ENCODE assay signal across 22 cellular contexts in genomic region chr2:95287806-95288205, GRCh38. TPM values are rescaled to one million over a fixed set of nuclear protein-coding genes. Genes with fewer than 3 reads are reported as not detected.
DNase-seq lines count a peak whose midpoint lies in the region; ATAC-seq and TF ChIP-seq lines count a peak whose summit lies in the region.
"Had no signal": no experiment of that assay in that cellular context is flagged by ENCODE, and none has a peak within 500 bp of the region (broad histone marks: within the 10 kb centered on the region; RNA-seq: fewer than 3 reads in every experiment).

No MANE protein-coding gene starts in this region.

- peak; percentile 66 for DNase-seq in DMS 273 (lab: John Stamatoyannopoulos, UW; ENCODE audit: unreplicated experiment)
- no peak for DNase-seq in DMS 273 treated with DMSO at 0.1 percent for 48 hours (lab: John Stamatoyannopoulos, UW)
- peak; percentile 73 for DNase-seq in COLO668 (lab: John Stamatoyannopoulos, UW; ENCODE audit: unreplicated experiment)
- DNase-seq in NCI-H774 (lab: John Stamatoyannopoulos, UW): peak; percentile 5
- DNase-seq in naive thymus-derived CD4-positive, alpha-beta T cell: no peak
- DNase-seq in hepatocyte (ENCODE audit: low spot score): no peak
- DNase-seq in posterior vena cava (ENCODE audit: low spot score): no peak
- DNase-seq: DND-41, H9, NCI-H1436 treated with DMSO at 0.1 percent for 48 hours, NCI-H2107, NCI-H226, NCI-H526 treated with DMSO at 0.1 percent for 48 hours, PC-3, SIG-M5, T-helper 1 cell had no signal

- no peak overlapping the region for H3K4me3 ChIP-seq in naive thymus-derived CD4-positive, alpha-beta T cell (ENCODE audit: low read length)
- H3K4me3 ChIP-seq in hepatocyte: no peak overlapping the region

- no peaks in the 10 kb centered on the region for H3K36me3 ChIP-seq in naive thymus-derived CD4-positive, alpha-beta T cell (ENCODE audit: control insufficient read depth in 2 of 3, insufficient read depth in 3 of 3, low read length in 3 of 3)
- no peaks in the 10 kb centered on the region for H3K36me3 ChIP-seq in hepatocyte (replicated peaks; ENCODE audit: insufficient read depth, low read depth)

- POLR2A ChIA-PET in naive thymus-derived CD4-positive, alpha-beta T cell (lab: Charles Lee): no interaction called here

- no peak overlapping the region for H3K4me3 Mint-ChIP-seq in naive thymus-derived CD4-positive, alpha-beta T cell
- H3K4me3 Mint-ChIP-seq: CD14-positive monocyte, H9 had no signal

- peaks cover 6 to 29% (median 17%) of the 10 kb centered on the region in 11 donors for H3K9me3 Mint-ChIP-seq in naive thymus-derived CD4-positive, alpha-beta T cell

- no peaks in the 10 kb centered on the region for H4K20me1 ChIP-seq in hepatocyte (ENCODE audit: insufficient read depth, poor library complexity, severe bottlenecking)

- peaks cover 0 to 12% (median 3%) of the 10 kb centered on the region in 5 donors for H3K36me3 Mint-ChIP-seq in naive thymus-derived CD4-positive, alpha-beta T cell
- H3K36me3 Mint-ChIP-seq: CD14-positive monocyte had no signal

- no peak overlapping the region for H3K27ac ChIP-seq in naive thymus-derived CD4-positive, alpha-beta T cell (ENCODE audit: low read depth, low read length)
- no peak overlapping the region for H3K27ac ChIP-seq in hepatocyte
- H3K27ac ChIP-seq: 22Rv1, KMS-11, RWPE1 had no signal

- no peak for TF ChIP-seq CTCF in hepatocyte (IDR thresholded peaks at IDR 0.05; ENCODE audit: poor library complexity)

- WGBS in hepatocyte (ENCODE audit: low lambda C conversion rate, missing lambda C conversion rate): 94% methylated on average over 5 of the region's 5 CpGs

- no peak overlapping the region for H3K27ac Mint-ChIP-seq in naive thymus-derived CD4-positive, alpha-beta T cell

- peak; percentile 6 for ATAC-seq in naive thymus-derived CD4-positive, alpha-beta T cell
- no peak for ATAC-seq in GM18907 (IDR thresholded peaks at IDR 0.05; ENCODE audit: unreplicated experiment)
- ATAC-seq: PC-3 had no signal

- H2AFZ ChIP-seq in hepatocyte: no peak overlapping the region

- no peaks in the 10 kb centered on the region for H3K79me2 ChIP-seq in hepatocyte

- CTCF ChIA-PET in naive thymus-derived CD4-positive, alpha-beta T cell (lab: Charles Lee): no interaction called here

- H3K27me3 Mint-ChIP-seq in naive thymus-derived CD4-positive, alpha-beta T cell: no peaks in the 10 kb centered on the region

- intact Hi-C loops in naive thymus-derived CD4-positive, alpha-beta T cell (cut with micrococcal nuclease): no loop called here
- intact Hi-C loops in posterior vena cava (cut with DNase I): no loop called here

- H3K4me1 ChIP-seq in naive thymus-derived CD4-positive, alpha-beta T cell (ENCODE audit: control insufficient read depth in 2 of 2, insufficient read depth in 2 of 2, low read length in 2 of 2): no peaks in the 10 kb centered on the region
- H3K4me1 ChIP-seq in hepatocyte (ENCODE audit: insufficient read depth): no peaks in the 10 kb centered on the region

- H3K27me3 ChIP-seq in naive thymus-derived CD4-positive, alpha-beta T cell (ENCODE audit: control insufficient read depth in 2 of 2, insufficient read depth in 2 of 2, low read length in 2 of 2): no peaks in the 10 kb centered on the region
- no peaks in the 10 kb centered on the region for H3K27me3 ChIP-seq in hepatocyte

- no peaks in the 10 kb centered on the region for H3K4me1 Mint-ChIP-seq in naive thymus-derived CD4-positive, alpha-beta T cell
- H3K4me1 Mint-ChIP-seq: CD14-positive monocyte had no signal

- no peak overlapping the region for H3K4me2 ChIP-seq in hepatocyte
- H3K4me2 ChIP-seq: KMS-11 had no signal

- H3K9me2 ChIP-seq in hepatocyte (replicated peaks; ENCODE audit: insufficient read depth): no peaks in the 10 kb centered on the region

- peaks cover 0 to 19% (median 0%) of the 10 kb centered on the region in 3 experiments for H3K9me3 ChIP-seq in naive thymus-derived CD4-positive, alpha-beta T cell (ENCODE audit: control insufficient read depth in 2 of 3, low read length in 3 of 3)
- H3K9me3 ChIP-seq in hepatocyte (ENCODE audit: low read depth): no peaks in the 10 kb centered on the region

RNA-seq across cellular contexts. Expression of gene KCNIP3, which starts 9.3 kb away (rescaled TPM):
- total RNA-seq in naive thymus-derived CD4-positive, alpha-beta T cell: 1 to 10 TPM in 1 of 5 experiments, not detected in 4; 1.0 TPM
- not detected for polyA plus RNA-seq in naive thymus-derived CD4-positive, alpha-beta T cell
- total RNA-seq in hepatocyte (2.1 and 6.1 TPM in 2 replicates), posterior vena cava (10 to 100 TPM; 10.5 to 17.9 TPM)
- polyA plus RNA-seq in hepatocyte: 3.7 and 6.5 TPM in 2 replicates
- total RNA-seq: G401 had no signal
- polyA plus RNA-seq: CD14-positive monocyte had no signal

RNA-seq across cellular contexts. Expression of gene PROM2, which starts 13.6 kb away (rescaled TPM):
- total RNA-seq in naive thymus-derived CD4-positive, alpha-beta T cell: 1 to 10 TPM in 1 of 5 experiments, under 1 TPM in 4; 0.24 to 1.2 (median 0.57) TPM
- polyA plus RNA-seq in naive thymus-derived CD4-positive, alpha-beta T cell: not detected
- 1.2 and 2.8 TPM in 2 replicates for total RNA-seq in hepatocyte
- polyA plus RNA-seq in hepatocyte: 2.1 and 2.6 TPM in 2 replicates
- 1 to 10 TPM in 1 of 2 donors, under 1 TPM in 1; 0.28 to 2.2 TPM for total RNA-seq in posterior vena cava
- polyA plus RNA-seq: CD14-positive monocyte had no signal

Comparison
In these comparisons a context has a peak if more than half of its experiments do, and no peak if none do; other contexts are left out.
1. DNase-seq: peak in DMS 273 (single experiment), COLO668 (single experiment) and NCI-H774 (single experiment); none in DMS 273 treated with DMSO at 0.1 percent for 48 hours (single experiment), naive thymus-derived CD4-positive, alpha-beta T cell (0 of 9), hepatocyte (single experiment) and posterior vena cava (single experiment).